ENCODE assay signal across 16 cellular contexts in the genomic region with DNA sequence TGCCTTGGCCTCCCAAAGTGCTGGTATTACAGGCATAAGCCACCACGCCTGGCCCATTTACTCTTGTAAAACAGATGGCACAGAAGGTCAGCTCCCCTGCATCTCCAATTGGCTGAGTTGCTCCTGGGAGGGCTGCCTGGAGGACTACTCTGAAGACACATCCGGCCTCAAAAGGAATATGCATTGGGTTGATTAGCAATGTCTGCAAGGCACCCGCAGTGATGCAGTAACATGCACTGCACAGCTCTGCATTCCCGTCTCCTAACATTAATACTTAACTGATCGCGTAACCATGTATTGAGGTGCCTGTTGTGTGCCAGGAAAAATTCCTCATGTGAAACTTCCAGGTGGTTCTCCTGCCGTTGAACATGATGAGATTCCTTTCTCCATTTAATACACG. TPM values are rescaled to one million over a fixed set of nuclear protein-coding genes. Genes with fewer than 3 reads are reported as not detected.
DNase-seq lines count a peak whose midpoint lies in the region; ATAC-seq and TF ChIP-seq lines count a peak whose summit lies in the region.
"Had no signal": no experiment of that assay in that cellular context is flagged by ENCODE, and none has a peak within 500 bp of the region (broad histone marks: within the 10 kb centered on the region; RNA-seq: fewer than 3 reads in every experiment).

No MANE protein-coding gene starts in this region.

- peak overlapping the region in 3 of 5 experiments; percentile 25 to 70 (median 48) for H3K4me3 Mint-ChIP-seq in brain
- H3K4me3 Mint-ChIP-seq in WTC11: no peak overlapping the region
- H3K4me3 Mint-ChIP-seq: B cell; CD4-positive, alpha-beta T cell had no signal

- intact Hi-C loops in Right ventricle myocardium inferior (cut with DNase I) (no loop called here), tibial artery (cut with DNase I; ENCODE audit: low total_unique reads) (no loop called here)

- ATAC-seq in Right ventricle myocardium inferior (no peak), WTC11 (no peak)

- CTCF ChIA-PET in WTC11 (lab: Charles Lee): interaction anchor here (0.5 to 0.6 kb wide), 2 partner anchors 84 to 1461 kb away, joined by 3 read pairs; no protein-coding TSS in a partner anchor

- no peak for TF ChIP-seq CTCF in right atrium auricular region (IDR thresholded peaks at IDR 0.05)
- TF ChIP-seq CTCF in brain (conservative IDR thresholded peaks at IDR 0.05): no peak
- no peak for TF ChIP-seq CTCF in tibial artery (IDR thresholded peaks at IDR 0.05)
- TF ChIP-seq CTCF in WTC11 (IDR thresholded peaks at IDR 0.05): no peak

- H3K36me3 ChIP-seq in right atrium auricular region: no peaks in the 10 kb centered on the region
- no peaks in the 10 kb centered on the region for H3K36me3 ChIP-seq in tibial artery

- H3K4me1 ChIP-seq in right atrium auricular region (peaks cover 0 to 16% of the 10 kb centered on the region in 2 donors), tibial artery (peaks cover 0 to 17% (median 16%) of the 10 kb centered on the region in 4 donors)

- H3K27ac ChIP-seq in right atrium auricular region (no peak overlapping the region), tibial artery (no peak overlapping the region)

- DNase-seq in Right ventricle myocardium inferior (ENCODE audit: missing footprints) (peak; percentile 15), right atrium auricular region (ENCODE audit: low spot score) (no peak), glomerular visceral epithelial cell (ENCODE audit: extremely low spot score) (peak; percentile 28), tibial artery (no peak), MV-4-11 (lab: John Stamatoyannopoulos, UW) (no peak), T-helper 1 cell (no peak), WTC11 (ENCODE audit: low spot score) (no peak)
- DNase-seq: Calu3; CD4-positive, alpha-beta T cell; DND-41; GF-D8; GOT3; HCEC 1CT had no signal

- H3K27me3 Mint-ChIP-seq in brain (peaks cover 4% of the 10 kb centered on the region), WTC11 (ENCODE audit: low read depth) (peaks cover 46% of the 10 kb centered on the region)

- peaks cover 61% of the 10 kb centered on the region for H3K36me3 Mint-ChIP-seq in brain
- H3K36me3 Mint-ChIP-seq in WTC11: no peaks in the 10 kb centered on the region

- H3K9me3 Mint-ChIP-seq in brain (peaks cover 0 to 12% (median 6%) of the 10 kb centered on the region in 5 experiments), WTC11 (no peaks in the 10 kb centered on the region)
- H3K9me3 Mint-ChIP-seq: CD4-positive, alpha-beta T cell had no signal

- peaks cover 3 to 16% of the 10 kb centered on the region in 2 donors for H3K27me3 ChIP-seq in right atrium auricular region
- H3K27me3 ChIP-seq in tibial artery: peaks cover 4 to 26% of the 10 kb centered on the region in 2 donors

- H3K27ac Mint-ChIP-seq in brain (peak overlapping the region in 1 of 5 experiments; percentile 32), WTC11 (no peak overlapping the region; the same call in 1 of the 2 replicates)
- H3K27ac Mint-ChIP-seq: B cell; CD4-positive, alpha-beta T cell had no signal

- H3K4me1 Mint-ChIP-seq in brain: peaks cover 22% of the 10 kb centered on the region
- peaks cover 4% of the 10 kb centered on the region for H3K4me1 Mint-ChIP-seq in WTC11

- H3K9me3 ChIP-seq in right atrium auricular region (no peaks in the 10 kb centered on the region), tibial artery (no peaks in the 10 kb centered on the region)

- POLR2A ChIA-PET in WTC11 (lab: Charles Lee): no interaction called here

- H3K4me3 ChIP-seq in right atrium auricular region (no peak overlapping the region), tibial artery (no peak overlapping the region)

TF ChIP-seq in WTC11, 78 proteins besides CTCF, POLR2A, EP300 and RAD21:
- no peak for TF ChIP-seq NR2C2 (CRISPR knock-in tag; IDR thresholded peaks at IDR 0.05)
- no peak for TF ChIP-seq FOXP1 (CRISPR knock-in tag; IDR thresholded peaks at IDR 0.05; ENCODE audit: borderline replicate concordance)
- no peak for TF ChIP-seq SMAD4 (CRISPR knock-in tag; IDR thresholded peaks at IDR 0.05)
- TF ChIP-seq, protein P1, sequence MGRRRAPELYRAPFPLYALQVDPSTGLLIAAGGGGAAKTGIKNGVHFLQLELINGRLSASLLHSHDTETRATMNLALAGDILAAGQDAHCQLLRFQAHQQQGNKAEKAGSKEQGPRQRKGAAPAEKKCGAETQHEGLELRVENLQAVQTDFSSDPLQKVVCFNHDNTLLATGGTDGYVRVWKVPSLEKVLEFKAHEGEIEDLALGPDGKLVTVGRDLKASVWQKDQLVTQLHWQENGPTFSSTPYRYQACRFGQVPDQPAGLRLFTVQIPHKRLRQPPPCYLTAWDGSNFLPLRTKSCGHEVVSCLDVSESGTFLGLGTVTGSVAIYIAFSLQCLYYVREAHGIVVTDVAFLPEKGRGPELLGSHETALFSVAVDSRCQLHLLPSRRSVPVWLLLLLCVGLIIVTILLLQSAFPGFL (CRISPR knock-in tag; IDR thresholded peaks at IDR 0.05; ENCODE audit: borderline replicate concordance): no peak
- TF ChIP-seq OVOL2 (CRISPR knock-in tag; IDR thresholded peaks at IDR 0.05; ENCODE audit: borderline replicate concordance): no peak
- no peak for TF ChIP-seq CREB1 (CRISPR knock-in tag; IDR thresholded peaks at IDR 0.05)
- TF ChIP-seq MYBL2 (CRISPR knock-in tag; IDR thresholded peaks at IDR 0.05): no peak
- no peak for TF ChIP-seq ZNF416 (CRISPR knock-in tag; IDR thresholded peaks at IDR 0.05)
- TF ChIP-seq FOXJ3 (CRISPR knock-in tag; IDR thresholded peaks at IDR 0.05; ENCODE audit: borderline replicate concordance): no peak
- TF ChIP-seq MXD4 (CRISPR knock-in tag; IDR thresholded peaks at IDR 0.05; ENCODE audit: borderline replicate concordance): no peak
- TF ChIP-seq, protein P2, sequence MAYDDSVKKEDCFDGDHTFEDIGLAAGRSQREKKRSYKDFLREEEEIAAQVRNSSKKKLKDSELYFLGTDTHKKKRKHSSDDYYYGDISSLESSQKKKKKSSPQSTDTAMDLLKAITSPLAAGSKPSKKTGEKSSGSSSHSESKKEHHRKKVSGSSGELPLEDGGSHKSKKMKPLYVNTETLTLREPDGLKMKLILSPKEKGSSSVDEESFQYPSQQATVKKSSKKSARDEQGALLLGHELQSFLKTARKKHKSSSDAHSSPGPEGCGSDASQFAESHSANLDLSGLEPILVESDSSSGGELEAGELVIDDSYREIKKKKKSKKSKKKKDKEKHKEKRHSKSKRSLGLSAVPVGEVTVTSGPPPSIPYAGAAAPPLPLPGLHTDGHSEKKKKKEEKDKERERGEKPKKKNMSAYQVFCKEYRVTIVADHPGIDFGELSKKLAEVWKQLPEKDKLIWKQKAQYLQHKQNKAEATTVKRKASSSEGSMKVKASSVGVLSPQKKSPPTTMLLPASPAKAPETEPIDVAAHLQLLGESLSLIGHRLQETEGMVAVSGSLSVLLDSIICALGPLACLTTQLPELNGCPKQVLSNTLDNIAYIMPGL (CRISPR knock-in tag; IDR thresholded peaks at IDR 0.05): no peak
- no peak for TF ChIP-seq EMX1 (CRISPR knock-in tag; IDR thresholded peaks at IDR 0.05)
- no peak for TF ChIP-seq USF2 (CRISPR knock-in tag; IDR thresholded peaks at IDR 0.05)
- no peak for TF ChIP-seq NR3C1 (CRISPR knock-in tag; conservative IDR thresholded peaks at IDR 0.05; ENCODE audit: low read depth)
- no peak for TF ChIP-seq ZNF219 (CRISPR knock-in tag; IDR thresholded peaks at IDR 0.05; ENCODE audit: borderline replicate concordance)

RNA-seq across cellular contexts. Expression of gene ELAVL3, which starts 5.0 kb away (rescaled TPM):
- total RNA-seq in Right ventricle myocardium inferior: 0.35 TPM
- total RNA-seq in right atrium auricular region: not detected
- polyA plus RNA-seq in brain (ENCODE audit: insufficient read depth, low read depth, low replicate concordance): 165 TPM
- total RNA-seq in WTC11 (2021): 1.4 to 3.0 TPM (median 1.6 TPM) in 3 replicates
- total RNA-seq: A172, B cell, Calu3 had no signal

RNA-seq across cellular contexts. Expression of gene ZNF653, which starts 29.8 kb away (rescaled TPM):
- total RNA-seq in Right ventricle myocardium inferior: 4.8 TPM
- total RNA-seq in right atrium auricular region: 1 to 10 TPM; 4.6 to 9.9 TPM
- 15.8 TPM for polyA plus RNA-seq in brain (ENCODE audit: insufficient read depth, low read depth, low replicate concordance)
- total RNA-seq in WTC11 (2021): 10.3 to 13.4 TPM (median 11.5 TPM) in 3 replicates

RNA-seq across cellular contexts. Expression of gene PRKCSH, which starts 40.4 kb away (rescaled TPM):
- 123 TPM for total RNA-seq in Right ventricle myocardium inferior
- 10 to 100 TPM; 78.0 to 82.8 TPM for total RNA-seq in right atrium auricular region
- 525 TPM for polyA plus RNA-seq in brain (ENCODE audit: insufficient read depth, low read depth, low replicate concordance)
- total RNA-seq in WTC11 (2021): 396 to 405 TPM (median 402 TPM) in 3 replicates

RNA-seq across cellular contexts. Expression of gene ODAD3, which starts 40.9 kb away (rescaled TPM):
- total RNA-seq in Right ventricle myocardium inferior (0.68 TPM), right atrium auricular region (under 1 TPM; 0.22 to 0.59 TPM), WTC11 (2021) (4.1 to 5.8 TPM (median 4.8 TPM) in 3 replicates)
- 7.7 TPM for polyA plus RNA-seq in brain (ENCODE audit: insufficient read depth, low read depth, low replicate concordance)
- total RNA-seq: Calu3; CD4-positive, alpha-beta T cell had no signal

RNA-seq across cellular contexts. Expression of gene ECSIT, which starts 53.1 kb away (rescaled TPM):
- total RNA-seq in Right ventricle myocardium inferior (172 TPM), right atrium auricular region (100 to 1,000 TPM in 1 of 2 donors, 10 to 100 TPM in 1; 83.6 to 126 TPM), WTC11 (2021) (56.4 to 64.1 TPM (median 61.7 TPM) in 3 replicates)
- 75.7 TPM for polyA plus RNA-seq in brain (ENCODE audit: insufficient read depth, low read depth, low replicate concordance)

Comparison
In these comparisons a context has a peak if more than half of its experiments do, and no peak if none do; other contexts are left out.
1. DNase-seq: peak in Right ventricle myocardium inferior (single experiment) and glomerular visceral epithelial cell (single experiment); none in right atrium auricular region (single experiment), tibial artery (0 of 2), MV-4-11 (single experiment), T-helper 1 cell (0 of 5) and WTC11 (single experiment).